Comparison of ENCODE assay signal across 20 cellular contexts in the genomic region with DNA sequence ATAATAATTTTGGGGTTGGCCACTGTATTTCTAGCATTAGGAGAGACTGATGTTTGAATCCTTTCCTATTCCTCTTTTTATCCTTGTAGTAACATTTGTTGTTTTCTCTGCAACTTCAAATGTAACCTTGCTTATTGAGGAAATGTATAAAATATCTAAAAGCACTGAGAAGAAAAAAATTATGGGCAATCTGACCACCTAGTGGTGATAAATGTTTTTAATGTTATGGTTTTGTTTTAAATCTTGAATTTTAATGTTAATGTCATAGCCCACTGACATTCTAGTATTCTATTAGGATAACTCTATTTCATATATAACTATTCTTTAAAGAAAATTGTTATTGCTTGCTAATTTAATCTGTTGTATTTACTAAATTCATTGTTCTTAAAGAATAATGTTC.
"Had no signal": no experiment of that assay in that cellular context is flagged by ENCODE, and none has a peak within 500 bp of the region (broad histone marks: within the 10 kb centered on the region; RNA-seq: fewer than 3 reads in every experiment).

No MANE protein-coding gene starts in this region.

- H3K4me3 Mint-ChIP-seq: activated naive CD8-positive, alpha-beta T cell treated with anti-CD3 and anti-CD28 coated beads for 36 hours; immature natural killer cell; neural progenitor cell; stimulated activated memory B cell treated with anti-CD40 and anti-IgM and Interleukin-4, amounts not matched to agents 10 μg/mL and 1 μg/mL and 100 μg/mL, for 72 hours; T-helper 1 cell treated with Interleukin-12 subunit alpha and Interleukin-12 subunit beta and Interleukin-4 antibody, amounts not matched to agents 30 μg/mL and 1 μg/mL, for 36 hours had no signal

- H3K9ac ChIP-seq: neural progenitor cell had no signal

- H3K36me3 ChIP-seq: left ventricle myocardium inferior, neural progenitor cell, right lobe of liver, spleen, WERI-Rb-1 had no signal

- ATAC-seq: body of pancreas; psoas muscle; right lobe of liver; stimulated activated memory B cell treated with anti-CD40 and anti-IgM and Interleukin-4, amounts not matched to agents 10 μg/mL and 1 μg/mL and 100 μg/mL, for 72 hours had no signal

- H3K4me2 ChIP-seq: neural progenitor cell had no signal

- H3K27ac Mint-ChIP-seq: activated naive CD8-positive, alpha-beta T cell treated with anti-CD3 and anti-CD28 coated beads for 36 hours; immature natural killer cell; neural progenitor cell; stimulated activated memory B cell treated with anti-CD40 and anti-IgM and Interleukin-4, amounts not matched to agents 10 μg/mL and 1 μg/mL and 100 μg/mL, for 72 hours; T-helper 1 cell treated with Interleukin-12 subunit alpha and Interleukin-12 subunit beta and Interleukin-4 antibody, amounts not matched to agents 30 μg/mL and 1 μg/mL, for 36 hours had no signal

- H3K27ac ChIP-seq: body of pancreas, coronary artery, left ventricle myocardium inferior, neural progenitor cell, psoas muscle, right lobe of liver, spleen, WERI-Rb-1 had no signal

- H3K9me3 ChIP-seq: body of pancreas, left ventricle myocardium inferior, psoas muscle, right lobe of liver, spleen had no signal

- H3K4me1 ChIP-seq: body of pancreas, neural progenitor cell, psoas muscle, right lobe of liver, spleen had no signal

- DNase-seq: activated CD4-positive, alpha-beta T cell treated with anti-CD3 and anti-CD28 coated beads, Interleukin-2, amount 50 U/mL, for 4 hours; activated naive CD4-positive, alpha-beta T cell; activated naive CD8-positive, alpha-beta T cell treated with anti-CD3 and anti-CD28 coated beads for 36 hours; amniotic stem cell; body of pancreas; central memory CD4-positive, alpha-beta T cell; erythroblast; immature natural killer cell; kidney glomerular epithelial cell; left ventricle myocardium inferior; mammary epithelial cell; psoas muscle; right lobe of liver; spleen; stimulated activated CD4-positive, alpha-beta T cell treated with anti-CD3 and anti-CD28 coated beads, Interleukin-4, amount 100 ng/mL, for 4 hours; WERI-Rb-1 had no signal

- H3K36me3 Mint-ChIP-seq: activated naive CD8-positive, alpha-beta T cell treated with anti-CD3 and anti-CD28 coated beads for 36 hours; immature natural killer cell; neural progenitor cell; stimulated activated memory B cell treated with anti-CD40 and anti-IgM and Interleukin-4, amounts not matched to agents 10 μg/mL and 1 μg/mL and 100 μg/mL, for 72 hours had no signal

- H3K4me3 ChIP-seq: body of pancreas, coronary artery, left ventricle myocardium inferior, neural progenitor cell, psoas muscle, right lobe of liver, spleen had no signal

- H2AFZ ChIP-seq: neural progenitor cell had no signal

- H3K4me1 Mint-ChIP-seq: immature natural killer cell, neural progenitor cell had no signal

- H3K27me3 ChIP-seq: body of pancreas, neural progenitor cell, right lobe of liver, spleen had no signal

- H3K27me3 Mint-ChIP-seq: activated naive CD8-positive, alpha-beta T cell treated with anti-CD3 and anti-CD28 coated beads for 36 hours; stimulated activated memory B cell treated with anti-CD40 and anti-IgM and Interleukin-4, amounts not matched to agents 10 μg/mL and 1 μg/mL and 100 μg/mL, for 72 hours had no signal

- H3K9me3 Mint-ChIP-seq: activated naive CD8-positive, alpha-beta T cell treated with anti-CD3 and anti-CD28 coated beads for 36 hours; immature natural killer cell; neural progenitor cell; stimulated activated memory B cell treated with anti-CD40 and anti-IgM and Interleukin-4, amounts not matched to agents 10 μg/mL and 1 μg/mL and 100 μg/mL, for 72 hours; T-helper 1 cell treated with Interleukin-12 subunit alpha and Interleukin-12 subunit beta and Interleukin-4 antibody, amounts not matched to agents 30 μg/mL and 1 μg/mL, for 36 hours had no signal
